ENCODE assay signal across 8 cellular contexts in genomic region chr22:39152024-39152510, GRCh38. TPM values are rescaled to one million over a fixed set of nuclear protein-coding genes. Genes with fewer than 3 reads are reported as not detected.
DNase-seq lines count a peak whose midpoint lies in the region; ATAC-seq and TF ChIP-seq lines count a peak whose summit lies in the region.

No MANE protein-coding gene starts in this region.

- H3K27me3 ChIP-seq in SJSA1 (replicated peaks), result peaks cover 4% of the 10 kb centered on the region; the same call in 1 of the 2 replicates

- peak overlapping the region; percentile 82 for H3K4me3 ChIP-seq in GM12865 (ENCODE audit: low read depth, low read length)
- peak overlapping the region; percentile 62 for H3K4me3 ChIP-seq in SJSA1
- H3K4me3 ChIP-seq in fibroblast of pulmonary artery (replicated peaks; ENCODE audit: low read depth, low read length), result peak overlapping the region; percentile 61
- peak overlapping the region; percentile 55 for H3K4me3 ChIP-seq in retinal pigment epithelial cell (ENCODE audit: low read length)

- peaks cover 20% of the 10 kb centered on the region for H3K4me1 ChIP-seq in SJSA1 (replicated peaks)

- H3K9me3 ChIP-seq in SJSA1 (replicated peaks), result peaks cover 4% of the 10 kb centered on the region; the same call in 1 of the 2 replicates

- DNase-seq in GM12865 (ENCODE audit: low read depth) (no peak), SJSA1 (ENCODE audit: low read depth in 1 of 2, low spot score in 2 of 2) (no peak), fibroblast of pulmonary artery (ENCODE audit: low read depth) (no peak), retinal pigment epithelial cell (ENCODE audit: low read depth) (no peak), globus pallidus (ENCODE audit: low spot score) (no peak)

- peak overlapping the region; percentile 73 for H3K27ac ChIP-seq in SJSA1

- ATAC-seq in GM21529 (IDR thresholded peaks at IDR 0.05; ENCODE audit: unreplicated experiment), result no peak
- no peak for ATAC-seq in GM18517 (IDR thresholded peaks at IDR 0.05; ENCODE audit: unreplicated experiment)
- no peak for ATAC-seq in GM19397 (IDR thresholded peaks at IDR 0.05; ENCODE audit: unreplicated experiment)

- H3K36me3 ChIP-seq in SJSA1, result peaks cover 19% of the 10 kb centered on the region

- TF ChIP-seq CTCF in GM12865 (IDR thresholded peaks at IDR 0.05; ENCODE audit: insufficient read depth, low read depth, low read length, missing control alignments) (no peak), fibroblast of pulmonary artery (IDR thresholded peaks at IDR 0.05; ENCODE audit: low read length, missing control alignments) (no peak), retinal pigment epithelial cell (conservative IDR thresholded peaks at IDR 0.05; ENCODE audit: low read depth, low read length) (no peak)

RNA-seq across cellular contexts. Expression of gene CBX7, which starts 0.4 kb away (rescaled TPM):
- total RNA-seq in SJSA1 (2014; rRNA removed; shearing (Covaris generic)), result 5.5 and 6.3 TPM in 2 replicates

RNA-seq across cellular contexts. Expression of gene APOBEC3H, which starts 55.0 kb away (rescaled TPM):
- 1.4 TPM in 1 of 2 replicates, not detected in the other for total RNA-seq in SJSA1 (2014; rRNA removed; shearing (Covaris generic))
